1 cellular context compared by ENCODE assay signal in genomic region chr2:11980809-11981208, GRCh38.
TF ChIP-seq lines count a peak whose summit lies in the region.

No MANE protein-coding gene starts in this region.

TF ChIP-seq in H1, 55 proteins besides CTCF, POLR2A, EP300 and RAD21 (continued from another document):
- TF ChIP-seq ATF2 (IDR thresholded peaks at IDR 0.05; ENCODE audit: low read length) (no peak), E2F6 (IDR thresholded peaks at IDR 0.05) (no peak), HDAC2 (IDR thresholded peaks at IDR 0.05; ENCODE audit: borderline replicate concordance in 1 of 2, low read depth in 2 of 2, low read length in 2 of 2) (no peak)
